In genomic region chr19:12757544-12758274, GRCh38 we compare ENCODE assay signal across 8 cellular contexts. TPM values are rescaled to one million over a fixed set of nuclear protein-coding genes. Genes with fewer than 3 reads are reported as not detected.
A peak's percentile ranks its signal among the peaks of the same experiment; 100 is the strongest.
DNase-seq lines count a peak whose midpoint lies in the region; ATAC-seq and TF ChIP-seq lines count a peak whose summit lies in the region.

No MANE protein-coding gene starts in this region.

- H3K4me3 ChIP-seq in Jurkat, Clone E6-1 (ENCODE audit: low read length) = peak overlapping the region; percentile 27
- H3K4me3 ChIP-seq in gastroesophageal sphincter = peak overlapping the region in 1 of 2 donors; percentile 47
- peak overlapping the region; percentile 29 to 56 for H3K4me3 ChIP-seq in neutrophil (ENCODE audit: low read depth in 1 of 2, low read length in 1 of 2)
- peak overlapping the region; percentile 16 for H3K4me3 ChIP-seq in urinary bladder (ENCODE audit: low read depth, low read length)

- TF ChIP-seq POLR2A in gastroesophageal sphincter (IDR thresholded peaks at IDR 0.05) = no peak

- H3K27ac ChIP-seq in gastroesophageal sphincter = peak overlapping the region in 3 of 4 donors; percentile 1 to 67 (median 51)
- H3K27ac ChIP-seq in neutrophil = no peak overlapping the region
- no peak overlapping the region for H3K27ac ChIP-seq in urinary bladder (ENCODE audit: low read depth)

- H3K36me3 ChIP-seq in gastroesophageal sphincter (peaks cover 0 to 4% of the 10 kb centered on the region in 2 donors), neutrophil (no peaks in the 10 kb centered on the region), urinary bladder (ENCODE audit: insufficient read depth) (no peaks in the 10 kb centered on the region)

- no peak for TF ChIP-seq EP300 in gastroesophageal sphincter (IDR thresholded peaks at IDR 0.05)

- TF ChIP-seq CTCF in gastroesophageal sphincter (IDR thresholded peaks at IDR 0.05) (peak in 3 of 4 experiments; percentile 87 to 96 (median 91)), neutrophil (IDR thresholded peaks at IDR 0.05) (peak; percentile 93)

- DNase-seq in Caki2 (ENCODE audit: low read depth) (peak; percentile 30), SHP77 (lab: John Stamatoyannopoulos, UW) (peak; percentile 61 to 80), cerebellum (ENCODE audit: low spot score) (no peak)
- no peak for DNase-seq in Jurkat, Clone E6-1 (ENCODE audit: low read depth, low spot score)
- DNase-seq in activated naive CD4-positive, alpha-beta T cell (lab: John Stamatoyannopoulos, UW) = peak in 3 of 4 experiments; percentile 21 to 56 (median 29)

- H3K9me3 ChIP-seq in gastroesophageal sphincter (no peaks in the 10 kb centered on the region), neutrophil (no peaks in the 10 kb centered on the region)

- in situ Hi-C loops in Caki2 (cut with HindIII; ENCODE audit: low pct_unique_long_range_greater_than_20kb, low sequenced_read_pairs) = no loop called here

- peaks cover 0 to 13% (median 4%) of the 10 kb centered on the region in 3 donors for H3K4me1 ChIP-seq in gastroesophageal sphincter
- peaks cover 3 to 8% of the 10 kb centered on the region in 2 experiments for H3K4me1 ChIP-seq in neutrophil (ENCODE audit: control insufficient read depth in 1 of 2, insufficient read depth in 1 of 2, low read depth in 1 of 2, low read length in 1 of 2)
- no peaks in the 10 kb centered on the region for H3K4me1 ChIP-seq in urinary bladder (ENCODE audit: insufficient read depth)

- H3K27me3 ChIP-seq in gastroesophageal sphincter (peaks cover 15% of the 10 kb centered on the region), neutrophil (peaks cover 52% of the 10 kb centered on the region)

- 11 to 41% methylated on average over 4 to 11 of the region's 60 CpGs for WGBS in gastroesophageal sphincter (ENCODE audit: low coverage in 1 of 2), 2 donors
- WGBS in urinary bladder = 4% methylated on average over 60 of the region's 60 CpGs

- ATAC-seq in gastroesophageal sphincter = peak; percentile 89

RNA-seq across cellular contexts. Expression of gene BEST2, which starts 6.1 kb away (rescaled TPM):
- not detected in 2 replicates for total RNA-seq in Caki2 (2014; rRNA removed; shearing (Covaris generic); ENCODE audit: low replicate concordance)
- not detected for polyA plus RNA-seq in Jurkat, Clone E6-1 (2012; ENCODE audit: insufficient read depth, insufficient read length)
- total RNA-seq in gastroesophageal sphincter (not detected), urinary bladder (not detected), cerebellum (not detected)
- not detected for polyA plus RNA-seq in urinary bladder

RNA-seq across cellular contexts. Expression of gene HOOK2, which starts 17.6 kb away (rescaled TPM):
- total RNA-seq in Caki2 (2014; rRNA removed; shearing (Covaris generic); ENCODE audit: low replicate concordance) = 17.8 and 18.1 TPM in 2 replicates
- polyA plus RNA-seq in Jurkat, Clone E6-1 (2012; ENCODE audit: insufficient read depth, insufficient read length) = 26.6 TPM
- total RNA-seq in gastroesophageal sphincter (10 to 100 TPM; 13.5 to 24.1 (median 14.6) TPM), urinary bladder (30.2 TPM), cerebellum (21.7 TPM)
- 28.4 TPM for polyA plus RNA-seq in urinary bladder

RNA-seq across cellular contexts. Expression of gene GET3, which starts 20.4 kb away (rescaled TPM):
- total RNA-seq in Caki2 (2014; rRNA removed; shearing (Covaris generic); ENCODE audit: low replicate concordance) = 210 and 211 TPM in 2 replicates
- polyA plus RNA-seq in Jurkat, Clone E6-1 (2012; ENCODE audit: insufficient read depth, insufficient read length) = 155 TPM
- total RNA-seq in gastroesophageal sphincter (10 to 100 TPM; 47.3 to 58.2 (median 55.8) TPM), urinary bladder (22.7 TPM), cerebellum (34.1 TPM)
- 84.4 TPM for polyA plus RNA-seq in urinary bladder

RNA-seq across cellular contexts. Expression of gene TRIR, which starts 23.2 kb away (rescaled TPM):
- 607 and 626 TPM in 2 replicates for total RNA-seq in Caki2 (2014; rRNA removed; shearing (Covaris generic); ENCODE audit: low replicate concordance)
- polyA plus RNA-seq in Jurkat, Clone E6-1 (2012; ENCODE audit: insufficient read depth, insufficient read length) = 295 TPM
- 100 to 1,000 TPM; 364 to 432 (median 398) TPM for total RNA-seq in gastroesophageal sphincter
- total RNA-seq in urinary bladder = 59.5 TPM
- 285 TPM for polyA plus RNA-seq in urinary bladder
- total RNA-seq in cerebellum = 76.4 TPM

RNA-seq across cellular contexts. Expression of gene JUNB, which starts 33.6 kb away (rescaled TPM):
- total RNA-seq in Caki2 (2014; rRNA removed; shearing (Covaris generic); ENCODE audit: low replicate concordance) = 63.3 and 74.5 TPM in 2 replicates
- 22.6 TPM for polyA plus RNA-seq in Jurkat, Clone E6-1 (2012; ENCODE audit: insufficient read depth, insufficient read length)
- total RNA-seq in gastroesophageal sphincter (100 to 1,000 TPM in 3 of 4 donors, 10 to 100 TPM in 1; 99.3 to 614 (median 168) TPM), urinary bladder (107 TPM), cerebellum (9.0 TPM)
- polyA plus RNA-seq in urinary bladder = 545 TPM

Comparison
In these comparisons a context has a peak if more than half of its experiments do, and no peak if none do; other contexts are left out.
1. DNase-seq: peak in Caki2 (single experiment), SHP77 (2 of 2) and activated naive CD4-positive, alpha-beta T cell (3 of 4); none in Jurkat, Clone E6-1 (single experiment) and cerebellum (single experiment).
2. H3K27ac ChIP-seq: peak in gastroesophageal sphincter (3 of 4); none in neutrophil (single experiment) and urinary bladder (single experiment).